ENCODE assay signal across 8 cellular contexts in genomic region chr17:57691939-57692338, GRCh38. TPM values are rescaled to one million over a fixed set of nuclear protein-coding genes. Genes with fewer than 3 reads are reported as not detected.
"Had no signal": no experiment of that assay in that cellular context is flagged by ENCODE, and none has a peak within 500 bp of the region (broad histone marks: within the 10 kb centered on the region; RNA-seq: fewer than 3 reads in every experiment).

No MANE protein-coding gene starts in this region.

- H3K27ac ChIP-seq: KMS-11 had no signal

- H2AFZ ChIP-seq: GM23338 had no signal

- H3K27ac Mint-ChIP-seq: GM23338, H9 had no signal

- FAIRE-seq: H1, HTR-8/SVneo had no signal

- H3K9ac ChIP-seq: KMS-11 had no signal

- DNase-seq: H9, HCEC 1CT, KBM-7 had no signal

- ATAC-seq: GM23338 had no signal

- H3K4me3 Mint-ChIP-seq: GM23338, H9 had no signal

- H3K4me3 ChIP-seq: GM23338 had no signal

RNA-seq across cellular contexts. Expression of gene CCDC182, which starts 53.2 kb away (rescaled TPM):
- total RNA-seq: GM23338, H1, H9, HT-29 had no signal
- polyA plus RNA-seq: GM23338, H1 had no signal
